Comparison of ENCODE assay signal across 14 cellular contexts in the genomic region with DNA sequence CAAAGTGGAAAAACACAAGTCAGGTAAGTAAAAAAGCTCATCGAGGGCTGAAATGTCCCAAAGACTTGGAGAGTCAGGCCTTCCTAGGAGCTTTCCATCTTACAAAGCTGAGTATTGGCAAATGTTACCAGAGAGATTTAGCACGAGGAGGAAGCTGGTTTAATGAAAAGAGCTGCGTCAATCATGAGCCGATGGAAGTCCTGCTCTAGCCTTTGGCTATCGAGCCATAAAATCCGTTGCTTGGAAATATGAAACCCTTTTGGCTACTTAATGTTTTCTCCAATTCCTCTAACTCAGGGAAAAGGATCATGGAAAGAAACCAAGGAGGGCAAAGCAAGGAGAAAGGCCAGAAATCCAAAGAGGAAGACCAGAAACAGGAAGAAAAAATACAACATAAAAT.
A peak's percentile ranks its signal among the peaks of the same experiment; 100 is the strongest.
DNase-seq lines count a peak whose midpoint lies in the region; TF ChIP-seq lines count a peak whose summit lies in the region.
"Had no signal": no experiment of that assay in that cellular context is flagged by ENCODE, and none has a peak within 500 bp of the region (broad histone marks: within the 10 kb centered on the region; RNA-seq: fewer than 3 reads in every experiment).

No MANE protein-coding gene starts in this region.

- in situ Hi-C loops in astrocyte of the cerebellum (cut with HindIII; ENCODE audit: low sequenced_read_pairs): no loop called here

- TF ChIP-seq CTCF in astrocyte of the cerebellum (IDR thresholded peaks at IDR 0.05; ENCODE audit: low read depth, low read length, missing control alignments): no peak

- no peak overlapping the region for H3K4me3 ChIP-seq in astrocyte of the cerebellum (ENCODE audit: low read depth, low read length)
- H3K4me3 ChIP-seq: BLaER1 treated with 17β-estradiol and CSF1 and Interleukin-3, amounts not matched to agents 10 nM and 100 nM; GM23248 had no signal

- DNase-seq in NCI-H748 (lab: John Stamatoyannopoulos, UW; ENCODE audit: unreplicated experiment) (peak; percentile 15), NCI-H748 treated with DMSO at 0.1 percent for 48 hours (lab: John Stamatoyannopoulos, UW) (no peak), astrocyte of the cerebellum (ENCODE audit: low read depth) (peak; percentile 3), left kidney (ENCODE audit: low read depth, low spot score) (peak; percentile 16), renal cortical epithelial cell (ENCODE audit: low read depth) (peak; percentile 13), NCI-H1105 treated with DMSO at 0.1 percent for 48 hours (lab: John Stamatoyannopoulos, UW) (no peak), NOMO-1 (lab: John Stamatoyannopoulos, UW; ENCODE audit: unreplicated experiment in 2 of 2) (no peak), NCI-H128 (lab: John Stamatoyannopoulos, UW; ENCODE audit: unreplicated experiment) (no peak)
- DNase-seq: 8988T; ACHN; CD4-positive, CD25-positive, alpha-beta regulatory T cell; GM23248; H7 had no signal

Comparison
In these comparisons a context has a peak if more than half of its experiments do, and no peak if none do; other contexts are left out.
1. DNase-seq: peak in NCI-H748 (single experiment), astrocyte of the cerebellum (single experiment), left kidney (single experiment) and renal cortical epithelial cell (single experiment); none in NCI-H748 treated with DMSO at 0.1 percent for 48 hours (single experiment), NCI-H1105 treated with DMSO at 0.1 percent for 48 hours (single experiment), NOMO-1 (0 of 2) and NCI-H128 (single experiment).